Comparison of ENCODE assay signal across 30 cellular contexts in the genomic region with DNA sequence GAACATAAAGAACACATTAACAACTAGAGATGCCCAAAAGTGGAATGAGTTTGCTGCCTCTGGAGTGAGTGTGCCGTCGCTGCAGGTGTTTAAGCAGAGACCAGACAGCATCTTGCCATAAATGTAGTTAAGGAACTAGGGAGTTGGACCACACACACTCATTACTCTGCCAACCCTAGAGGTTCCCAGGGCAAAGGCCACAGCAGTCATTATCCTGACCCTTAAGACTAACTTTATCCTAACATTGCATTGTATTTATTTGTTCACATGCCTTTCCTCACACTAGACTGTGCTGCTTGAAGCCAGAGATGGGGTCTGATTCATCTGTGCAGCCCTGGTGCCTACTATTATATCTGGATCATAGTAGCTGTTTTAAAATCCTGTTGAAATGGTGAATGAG. TPM values are rescaled to one million over a fixed set of nuclear protein-coding genes. Genes with fewer than 3 reads are reported as not detected.
"Had no signal": no experiment of that assay in that cellular context is flagged by ENCODE, and none has a peak within 500 bp of the region (broad histone marks: within the 10 kb centered on the region; RNA-seq: fewer than 3 reads in every experiment).

No MANE protein-coding gene starts in this region.

- H3K36me3 ChIP-seq: neural progenitor cell, ovary, suprapubic skin, tibial artery, transverse colon, uterus had no signal

- H3K9me3 ChIP-seq: ovary, psoas muscle, spleen, suprapubic skin, testis, tibial artery, transverse colon, upper lobe of right lung, uterus had no signal

- H3K9ac ChIP-seq: neural progenitor cell, parathyroid adenoma had no signal

- H3K27me3 ChIP-seq: neural progenitor cell, ovary, spleen, suprapubic skin, testis, tibial artery, transverse colon, upper lobe of right lung, uterus had no signal

- H3K27ac ChIP-seq: neural progenitor cell, ovary, parathyroid adenoma, psoas muscle, skin epidermis, spleen, suprapubic skin, testis, tibial artery, transverse colon, upper lobe of right lung, uterus had no signal

- H3K4me3 ChIP-seq: neural progenitor cell, ovary, psoas muscle, skin epidermis, smooth muscle cell, spleen, suprapubic skin, testis, tibial artery, transverse colon, upper lobe of right lung, uterus had no signal

- ATAC-seq: natural killer cell; psoas muscle; right cardiac atrium; sciatic nerve; stimulated activated memory B cell treated with anti-CD40 and anti-IgM and Interleukin-4, amounts not matched to agents 10 μg/mL and 1 μg/mL and 100 μg/mL, for 72 hours; stimulated activated naive CD8-positive, alpha-beta T cell treated with anti-CD3 and anti-CD28 coated beads, Interleukin-15, amount 100 ng/mL, for 72 hours; stimulated activated naive CD8-positive, alpha-beta T cell treated with anti-CD3 and anti-CD28 coated beads, Interleukin-15, Interleukin-2, amounts not matched to agents 100 U/mL and 50 U/mL, for 24 hours; upper lobe of right lung had no signal

- DNase-seq: natural killer cell; occipital lobe; ovary; posterior cingulate gyrus; psoas muscle; right cardiac atrium; spleen; stimulated activated CD4-positive, alpha-beta T cell treated with anti-CD3 and anti-CD28 coated beads, Interleukin-12 subunit alpha, Interleukin-12 subunit beta, amount 100 ng/mL, for 4 hours; stimulated activated CD4-positive, alpha-beta T cell treated with anti-CD3 and anti-CD28 coated beads, Interleukin-1b, Interleukin-23, amount 100 ng/mL, for 48 hours; stimulated activated CD4-positive, alpha-beta T cell treated with anti-CD3 and anti-CD28 coated beads, Interleukin-4, amount 100 ng/mL, for 1 hour; stimulated activated CD4-positive, alpha-beta T cell treated with anti-CD3 and anti-CD28 coated beads, Interleukin-4, amount 100 ng/mL, for 4 hours; stimulated activated CD8-positive, alpha-beta memory T cell treated with anti-CD3 and anti-CD28 coated beads, Interleukin-4, amount 100 ng/mL, for 48 hours; stimulated activated naive CD4-positive, alpha-beta T cell; stimulated activated naive CD8-positive, alpha-beta T cell treated with anti-CD3 and anti-CD28 coated beads, Interleukin-15, amount 100 ng/mL, for 72 hours; stimulated activated naive CD8-positive, alpha-beta T cell treated with anti-CD3 and anti-CD28 coated beads, Interleukin-15, Interleukin-2, amounts not matched to agents 100 U/mL and 50 U/mL, for 24 hours; substantia nigra; testis; tibial artery; transverse colon; upper lobe of right lung; uterus had no signal

- H3K79me2 ChIP-seq: parathyroid adenoma had no signal

- H3K4me2 ChIP-seq: neural progenitor cell, smooth muscle cell had no signal

- H2AFZ ChIP-seq: neural progenitor cell, parathyroid adenoma had no signal

- H3K4me1 ChIP-seq: neural progenitor cell, parathyroid adenoma, psoas muscle, spleen, suprapubic skin, testis, tibial artery, transverse colon, upper lobe of right lung, uterus had no signal

RNA-seq across cellular contexts. Expression of a gene that starts 55.1 kb away (rescaled TPM):
- total RNA-seq: natural killer cell, progenitor cell of endocrine pancreas had no signal
- polyA plus RNA-seq: neural cell had no signal
